In the genomic region with DNA sequence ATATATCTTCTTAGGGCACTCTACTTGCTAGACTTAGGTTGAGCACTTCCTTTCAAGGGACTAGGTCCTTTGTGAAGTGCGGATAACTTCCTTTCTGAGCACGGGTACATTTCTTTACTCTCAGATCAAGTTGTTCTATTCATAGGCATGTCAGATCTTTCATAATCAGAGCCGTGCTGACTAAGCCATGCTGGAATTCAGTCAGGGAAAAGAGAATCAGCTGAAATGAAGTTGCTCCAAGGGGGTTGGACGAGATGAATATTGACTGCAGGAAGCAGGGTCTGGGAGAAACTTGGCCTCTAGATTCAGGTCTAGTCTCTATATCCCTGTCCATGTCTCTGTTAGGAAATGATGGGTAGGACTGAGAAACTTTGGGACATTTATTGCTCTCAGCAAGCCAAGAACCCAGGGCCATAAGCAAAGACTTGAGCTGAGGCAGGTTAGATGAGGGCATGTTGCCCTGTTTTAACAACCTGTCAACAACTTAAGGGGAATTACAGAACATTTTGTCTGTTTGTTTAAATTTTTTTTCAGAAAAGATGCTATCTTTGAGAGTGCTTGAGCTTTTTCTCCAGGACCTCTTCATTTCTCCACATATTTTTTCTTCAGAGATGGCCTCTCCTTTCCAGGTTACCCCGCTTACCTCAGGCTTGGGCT, we compare ENCODE assay signal across 11 cellular contexts. TPM values are rescaled to one million over a fixed set of nuclear protein-coding genes. Genes with fewer than 3 reads are reported as not detected.
A peak's percentile ranks its signal among the peaks of the same experiment; 100 is the strongest.
DNase-seq lines count a peak whose midpoint lies in the region; ATAC-seq, FAIRE-seq and TF ChIP-seq lines count a peak whose summit lies in the region.
"Had no signal": no experiment of that assay in that cellular context is flagged by ENCODE, and none has a peak within 500 bp of the region (broad histone marks: within the 10 kb centered on the region; RNA-seq: fewer than 3 reads in every experiment).

No MANE protein-coding gene starts in this region.

- no peaks in the 10 kb centered on the region for H3K79me2 ChIP-seq in OCI-LY7 (ENCODE audit: insufficient read depth, low read depth, low read length)

- no peak for FAIRE-seq in pancreas (lab: Jason Lieb, UNC)

- H3K4me2 ChIP-seq in OCI-LY7 (ENCODE audit: low read length), result no peak overlapping the region

- CTCF ChIA-PET in OCI-LY7 (lab: Charles Lee; ENCODE audit: unreplicated experiment), result no interaction called here

- H2AFZ ChIP-seq in OCI-LY7 (ENCODE audit: low read length), result no peak overlapping the region

- H3K4me3 ChIP-seq in RWPE2 (ENCODE audit: severe bottlenecking) (no peak overlapping the region), pancreas (no peak overlapping the region), OCI-LY7 (ENCODE audit: low read depth, low read length, poor library complexity, severe bottlenecking) (no peak overlapping the region)
- H3K4me3 ChIP-seq: skin epidermis had no signal

- H3K4me1 ChIP-seq in RWPE2 (ENCODE audit: insufficient read depth, poor library complexity, severe bottlenecking) (peaks cover 37% of the 10 kb centered on the region), pancreas (peaks cover 0 to 23% (median 12%) of the 10 kb centered on the region in 3 donors), OCI-LY7 (ENCODE audit: insufficient read depth, low read length, poor library complexity, severe bottlenecking) (no peaks in the 10 kb centered on the region)

- ATAC-seq in RWPE2 (ENCODE audit: low read depth) (peak; percentile 92), pancreas (peak in 3 of 4 donors; percentile 39 to 73 (median 70)), GM19455 (IDR thresholded peaks at IDR 0.05; ENCODE audit: unreplicated experiment) (no peak), HG02642 (IDR thresholded peaks at IDR 0.05; ENCODE audit: poor library complexity, unreplicated experiment) (no peak)

- H3K27ac ChIP-seq in RWPE2 (ENCODE audit: poor library complexity, severe bottlenecking) (peak overlapping the region; percentile 55), pancreas (no peak overlapping the region), OCI-LY7 (ENCODE audit: low read depth, low read length, poor library complexity, severe bottlenecking) (no peak overlapping the region)
- H3K27ac ChIP-seq: skin epidermis had no signal

- H3K27me3 ChIP-seq in RWPE2 (ENCODE audit: insufficient read depth, poor library complexity, severe bottlenecking) (no peaks in the 10 kb centered on the region), pancreas (peaks cover 0 to 14% (median 0%) of the 10 kb centered on the region in 4 donors)

- POLR2A ChIA-PET in OCI-LY7 (lab: Charles Lee), result interaction anchor here (0.6 to 1.1 kb wide), 2 partner anchors 11 to 21 kb away, joined by 3 read pairs; no protein-coding TSS in a partner anchor

- TF ChIP-seq CTCF in RWPE2 (IDR thresholded peaks at IDR 0.05; ENCODE audit: poor library complexity, severe bottlenecking), result no peak
- no peak for TF ChIP-seq CTCF in pancreas (IDR thresholded peaks at IDR 0.05)
- no peak for TF ChIP-seq CTCF in OCI-LY7 (conservative IDR thresholded peaks at IDR 0.05; ENCODE audit: low read length)

- H3K36me3 ChIP-seq in RWPE2 (ENCODE audit: low read depth), result no peaks in the 10 kb centered on the region
- H3K36me3 ChIP-seq in pancreas, result no peaks in the 10 kb centered on the region
- H3K36me3 ChIP-seq in OCI-LY7 (ENCODE audit: insufficient read depth, low read length), result no peaks in the 10 kb centered on the region

- H3K9me3 ChIP-seq in RWPE2 (ENCODE audit: severe bottlenecking), result no peaks in the 10 kb centered on the region
- no peaks in the 10 kb centered on the region for H3K9me3 ChIP-seq in pancreas
- no peaks in the 10 kb centered on the region for H3K9me3 ChIP-seq in OCI-LY7 (ENCODE audit: low read length)

- WGBS in pancreas, 2 donors, result 71 to 72% methylated on average over 5 of the region's 5 CpGs

- intact Hi-C loops in pancreas (cut with DNase I), result no loop called here
- intact Hi-C loops in OCI-LY7 (cut with micrococcal nuclease; ENCODE audit: unreplicated experiment), result no loop called here

- no peaks in the 10 kb centered on the region for H3K9me2 ChIP-seq in OCI-LY7 (ENCODE audit: insufficient read depth, low read length)

- no peaks in the 10 kb centered on the region for H4K20me1 ChIP-seq in OCI-LY7 (ENCODE audit: insufficient read depth, low read length)

- DNase-seq in COLO829 (ENCODE audit: low spot score), result peak; percentile 54
- DNase-seq in RWPE2 (ENCODE audit: low spot score), result no peak
- peak; percentile 89 for DNase-seq in fibroblast of peridontal ligament (ENCODE audit: extremely low read depth)
- peak in 1 of 6 donors; percentile 20 for DNase-seq in pancreas
- DNase-seq in T-helper 2 cell, result no peak
- no peak for DNase-seq in OCI-LY7 (ENCODE audit: low spot score)
- DNase-seq: activated CD4-positive, alpha-beta T cell treated with anti-CD3 and anti-CD28 coated beads for 1 hour; NK-92 treated with Interleukin-12 subunit alpha and Interleukin-12 subunit beta, amount 100 ng/mL, for 24 hours had no signal

- no TSS peak for BruUV-seq in OCI-LY7 (replicated peaks; lab: Mats Ljungman, UMichigan)

RNA-seq across cellular contexts. Expression of a gene that starts 28.3 kb away (rescaled TPM):
- total RNA-seq in pancreas (1 to 10 TPM in 1 of 6 donors, under 1 TPM in 5; 0.12 to 1.4 (median 0.52) TPM), OCI-LY7 (2022) (not detected in 2 replicates)
- under 1 TPM; 0.23 to 0.82 TPM for polyA plus RNA-seq in pancreas
- not detected in 2 replicates for total RNA-seq in OCI-LY7 (2014; rRNA removed; shearing (Covaris generic))

Comparison
In these comparisons a context has a peak if more than half of its experiments do, and no peak if none do; other contexts are left out.
1. DNase-seq: peak in COLO829 (single experiment) and fibroblast of peridontal ligament (single experiment); none in RWPE2 (single experiment), T-helper 2 cell (0 of 5) and OCI-LY7 (single experiment).
2. ATAC-seq: peak in RWPE2 (single experiment) and pancreas (3 of 4); none in GM19455 (single experiment) and HG02642 (single experiment).